ENCODE assay signal across 8 cellular contexts in genomic region chr1:50969611-50970507, GRCh38. TPM values are rescaled to one million over a fixed set of nuclear protein-coding genes. Genes with fewer than 3 reads are reported as not detected.
DNase-seq lines count a peak whose midpoint lies in the region; ATAC-seq and TF ChIP-seq lines count a peak whose summit lies in the region.

CDKN2C (plus strand) TSS chr1:50970245; CDS start chr1:50970369, 124 bp downstream.

- no peaks in the 10 kb centered on the region for H3K79me2 ChIP-seq in parathyroid adenoma

- TF ChIP-seq CTCF in GM12873 (IDR thresholded peaks at IDR 0.05; ENCODE audit: insufficient read depth, low read depth, low read length, missing control alignments) (peak; percentile 26), heart left ventricle (IDR thresholded peaks at IDR 0.05) (peak in 1 of 12 donors; percentile 12), parathyroid adenoma (IDR thresholded peaks at IDR 0.05) (no peak)

- H3K4me3 ChIP-seq in heart left ventricle (peak within 1 kb of the TSS; percentile 57 to 91 (median 82)), parathyroid adenoma (ENCODE audit: low read depth, low read length) (peak within 1 kb of the TSS; percentile 84)

- H3K27me3 ChIP-seq in heart left ventricle (no peaks in the 10 kb centered on the region), parathyroid adenoma (ENCODE audit: control insufficient read depth, insufficient read depth, low read length) (no peaks in the 10 kb centered on the region)

- H3K9me3 ChIP-seq in heart left ventricle (no peaks in the 10 kb centered on the region), parathyroid adenoma (ENCODE audit: control insufficient read depth, low read length) (no peaks in the 10 kb centered on the region)

- ATAC-seq in HG02642 (IDR thresholded peaks at IDR 0.05; ENCODE audit: poor library complexity, unreplicated experiment) (peak; percentile 30), SK-N-SH treated with all-trans-retinoic acid at 6 μM for 48 hours (peak; percentile 64), heart left ventricle (peak; percentile 38 to 59 (median 44))

- H3K4me1 ChIP-seq in heart left ventricle: peaks cover 0 to 39% (median 12%) of the 10 kb centered on the region in 12 donors
- no peaks in the 10 kb centered on the region for H3K4me1 ChIP-seq in parathyroid adenoma

- H2AFZ ChIP-seq in parathyroid adenoma: peak within 1 kb of the TSS; percentile 83

- peak within 1 kb of the TSS; percentile 92 to 99 (median 96) for H3K27ac ChIP-seq in heart left ventricle
- peak within 1 kb of the TSS; percentile 93 for H3K27ac ChIP-seq in parathyroid adenoma

- peak; percentile 90 for DNase-seq in NCI-H1092 treated with DMSO at 0.1 percent for 48 hours (lab: John Stamatoyannopoulos, UW)
- peak; percentile 73 for DNase-seq in amniotic epithelial cell (ENCODE audit: low read depth)
- DNase-seq in heart left ventricle: peak; percentile 70 to 83 (median 81)
- no peak for DNase-seq in RPMI8226

- H3K9ac ChIP-seq in parathyroid adenoma: no peak within 1 kb of the TSS

- WGBS in heart left ventricle, 4 donors: 0 to 1% (median 1%) methylated on average over 35 to 44 of the region's 44 CpGs

- peak in 1 of 2 donors; percentile 36 for TF ChIP-seq POLR2A in heart left ventricle (IDR thresholded peaks at IDR 0.05)

- H3K4me2 ChIP-seq in parathyroid adenoma (ENCODE audit: low read length): peak within 1 kb of the TSS; percentile 98

- H3K36me3 ChIP-seq in heart left ventricle: no peaks in the 10 kb centered on the region
- H3K36me3 ChIP-seq in parathyroid adenoma (ENCODE audit: control insufficient read depth, insufficient read depth, low read length): no peaks in the 10 kb centered on the region

- intact Hi-C loops in heart left ventricle (cut with DNase I): loop anchor here in 3 of 10 donors (5.0 to 10.0 kb wide), 8 partner anchors 38 to 905 kb away; partner anchors contain the start of genes RNF11 (in 2 of the 3), EPS15 (in 1 of the 3) and NRDC (in 1 of the 3)

TF ChIP-seq in SK-N-SH treated with all-trans-retinoic acid at 6 μM for 48 hours, 23 proteins besides CTCF, POLR2A, EP300 and RAD21:
- TF ChIP-seq ISL1 (CRISPR knock-in tag; IDR thresholded peaks at IDR 0.05) (no peak), PPARA (CRISPR knock-in tag; IDR thresholded peaks at IDR 0.05; ENCODE audit: borderline replicate concordance) (no peak), POU6F1 (CRISPR knock-in tag; IDR thresholded peaks at IDR 0.05; ENCODE audit: borderline replicate concordance, low read depth) (no peak), ESRRG (CRISPR knock-in tag; IDR thresholded peaks at IDR 0.05) (no peak), ZNF565 (CRISPR knock-in tag; conservative IDR thresholded peaks at IDR 0.05; ENCODE audit: low read depth) (no peak)
TF ChIP-seq in SK-N-SH treated with all-trans-retinoic acid at 6 μM for 48 hours: peak in this region for 0.

RNA-seq across cellular contexts. Expression of gene CDKN2C, which starts in this region (rescaled TPM):
- 10 to 100 TPM; 11.2 to 18.8 (median 16.0) TPM for total RNA-seq in heart left ventricle
- polyA plus RNA-seq in heart left ventricle: 10 to 100 TPM; 12.7 TPM
